In the genomic region with DNA sequence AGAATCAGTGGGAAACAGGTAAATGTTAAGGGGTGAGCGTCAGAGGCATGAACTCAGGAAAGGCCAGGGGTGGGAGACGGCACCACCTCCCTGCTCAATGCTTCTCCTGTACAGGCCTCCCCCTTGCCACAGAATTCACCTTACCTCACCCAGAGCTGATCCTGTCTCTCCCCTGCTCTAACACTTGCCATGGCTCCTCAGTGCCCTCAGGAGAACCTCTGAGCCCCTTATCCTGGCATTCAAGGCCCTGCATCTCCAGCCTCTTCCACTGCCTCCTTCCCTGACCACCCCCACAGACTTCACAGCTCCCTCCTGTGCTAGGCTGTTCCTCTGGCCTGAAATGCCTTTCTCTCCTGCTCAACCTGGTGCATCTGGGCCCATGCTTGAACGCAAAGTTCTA, we compare ENCODE assay signal across 22 cellular contexts. TPM values are rescaled to one million over a fixed set of nuclear protein-coding genes. Genes with fewer than 3 reads are reported as not detected.
DNase-seq lines count a peak whose midpoint lies in the region; ATAC-seq and TF ChIP-seq lines count a peak whose summit lies in the region.
"Had no signal": no experiment of that assay in that cellular context is flagged by ENCODE, and none has a peak within 500 bp of the region (broad histone marks: within the 10 kb centered on the region; RNA-seq: fewer than 3 reads in every experiment).

No MANE protein-coding gene starts in this region.

- H3K4me1 Mint-ChIP-seq in T-helper 17 cell (peaks cover 9% of the 10 kb centered on the region), glutamatergic neuron (ENCODE audit: low read depth, unreplicated experiment) (peaks cover 4% of the 10 kb centered on the region)
- H3K4me1 Mint-ChIP-seq in stimulated activated effector memory CD8-positive, alpha-beta T cell treated with anti-CD3 and anti-CD28 coated beads, Interleukin-12 subunit alpha, Interleukin-12 subunit beta, amount 100 ng/mL, for 72 hours, result no peaks in the 10 kb centered on the region
- H3K4me1 Mint-ChIP-seq in CD4-positive, alpha-beta memory T cell, result no peaks in the 10 kb centered on the region
- H3K4me1 Mint-ChIP-seq: CD14-positive monocyte had no signal

- no peaks in the 10 kb centered on the region for H3K27me3 ChIP-seq in CD4-positive, alpha-beta memory T cell (ENCODE audit: insufficient read depth, low read length)
- H3K27me3 ChIP-seq: BE2C; BLaER1 treated with 17β-estradiol and CSF1 and Interleukin-3, amounts not matched to agents 10 nM and 100 nM had no signal

- no peak for TF ChIP-seq CTCF in HEK293 (tag by site-specific recombination; IDR thresholded peaks at IDR 0.05)
- no peak for TF ChIP-seq CTCF in glutamatergic neuron (IDR thresholded peaks at IDR 0.05; ENCODE audit: partially characterized antibody, unreplicated experiment)

- H3K9me3 Mint-ChIP-seq in glutamatergic neuron (ENCODE audit: unreplicated experiment), result peaks cover 4% of the 10 kb centered on the region
- H3K9me3 Mint-ChIP-seq in stimulated activated effector memory CD8-positive, alpha-beta T cell treated with anti-CD3 and anti-CD28 coated beads, Interleukin-12 subunit alpha, Interleukin-12 subunit beta, amount 100 ng/mL, for 72 hours, result no peaks in the 10 kb centered on the region
- peaks cover 0 to 2% (median 0%) of the 10 kb centered on the region in 8 donors for H3K9me3 Mint-ChIP-seq in CD4-positive, alpha-beta memory T cell
- H3K9me3 Mint-ChIP-seq: CD14-positive monocyte; CD4-positive, alpha-beta T cell had no signal

- H3K27me3 Mint-ChIP-seq in T-helper 17 cell (peaks cover 30% of the 10 kb centered on the region), glutamatergic neuron (ENCODE audit: unreplicated experiment) (peaks cover 2% of the 10 kb centered on the region)
- peaks cover 1 to 15% of the 10 kb centered on the region in 2 donors for H3K27me3 Mint-ChIP-seq in CD4-positive, alpha-beta memory T cell
- H3K27me3 Mint-ChIP-seq: CD4-positive, alpha-beta T cell had no signal

- no peaks in the 10 kb centered on the region for H3K4me1 ChIP-seq in HEK293 (ENCODE audit: control insufficient read depth, insufficient read depth, low read length)
- no peaks in the 10 kb centered on the region for H3K4me1 ChIP-seq in CD4-positive, alpha-beta memory T cell (ENCODE audit: insufficient read depth, low read length)
- H3K4me1 ChIP-seq: A549, BE2C, HAP-1 had no signal

- no peaks in the 10 kb centered on the region for H3K36me3 ChIP-seq in HEK293 (ENCODE audit: control insufficient read depth in 2 of 2, insufficient read depth in 1 of 2, low read length in 2 of 2)
- no peaks in the 10 kb centered on the region for H3K36me3 ChIP-seq in CD4-positive, alpha-beta memory T cell (ENCODE audit: insufficient read depth, low read length)
- H3K36me3 ChIP-seq: BE2C; BLaER1 treated with 17β-estradiol and CSF1 and Interleukin-3, amounts not matched to agents 10 nM and 100 nM; HAP-1 had no signal

- no peak overlapping the region for H3K27ac ChIP-seq in HEK293 (ENCODE audit: extremely low read depth, low read depth, low read length)
- no peak overlapping the region for H3K27ac ChIP-seq in CD4-positive, alpha-beta memory T cell (ENCODE audit: low read depth, low read length)
- H3K27ac ChIP-seq: A549; BLaER1 treated with 17β-estradiol and CSF1 and Interleukin-3, amounts not matched to agents 10 nM and 100 nM had no signal

- CTCF ChIA-PET in HEK293 (lab: Yijun Ruan, JAX), result no interaction called here
- CTCF ChIA-PET in CD4-positive, alpha-beta memory T cell (lab: Charles Lee; ENCODE audit: partially characterized antibody), result no interaction called here

- no peak overlapping the region for H3K4me3 ChIP-seq in HEK293 (ENCODE audit: low read depth, low read length)
- H3K4me3 ChIP-seq in CD4-positive, alpha-beta memory T cell (ENCODE audit: low read length in 2 of 2), result no peak overlapping the region
- H3K4me3 ChIP-seq: A549; BLaER1 treated with 17β-estradiol and CSF1 and Interleukin-3, amounts not matched to agents 10 nM and 100 nM; GM12878; HAP-1 had no signal

- H3K27ac Mint-ChIP-seq in T-helper 17 cell (peak overlapping the region; percentile 69), glutamatergic neuron (ENCODE audit: unreplicated experiment) (peak overlapping the region; percentile 73)
- peak overlapping the region; percentile 21 for H3K27ac Mint-ChIP-seq in stimulated activated effector memory CD8-positive, alpha-beta T cell treated with anti-CD3 and anti-CD28 coated beads, Interleukin-12 subunit alpha, Interleukin-12 subunit beta, amount 100 ng/mL, for 72 hours
- peak overlapping the region in 2 of 7 donors; percentile 36 to 73 for H3K27ac Mint-ChIP-seq in CD4-positive, alpha-beta memory T cell
- H3K27ac Mint-ChIP-seq: CD4-positive, alpha-beta T cell had no signal

- H3K9me3 ChIP-seq in HEK293 (ENCODE audit: control insufficient read depth, insufficient read depth, low read depth, low read length) (no peaks in the 10 kb centered on the region), T-helper 17 cell (ENCODE audit: control insufficient read depth, low read length, poor library complexity, severe bottlenecking) (no peaks in the 10 kb centered on the region)
- no peaks in the 10 kb centered on the region for H3K9me3 ChIP-seq in CD4-positive, alpha-beta memory T cell (ENCODE audit: control insufficient read depth in 1 of 2, low read length in 2 of 2)
- H3K9me3 ChIP-seq: A549; BE2C; BLaER1 treated with 17β-estradiol and CSF1 and Interleukin-3, amounts not matched to agents 10 nM and 100 nM; HAP-1 had no signal

- DNase-seq in T-helper 17 cell (no peak), glutamatergic neuron (no peak), DMS79 treated with DMSO at 0.1 percent for 48 hours (lab: John Stamatoyannopoulos, UW) (no peak)
- DNase-seq in stimulated activated effector memory CD8-positive, alpha-beta T cell treated with anti-CD3 and anti-CD28 coated beads, Interleukin-12 subunit alpha, Interleukin-12 subunit beta, amount 100 ng/mL, for 72 hours (ENCODE audit: low spot score in 2 of 2), result no peak
- no peak for DNase-seq in activated T-cell treated with anti-CD3 and anti-CD28 coated beads, Interleukin-2, amount 50 U/mL, for 48 hours
- DNase-seq in CD4-positive, alpha-beta memory T cell, result no peak
- DNase-seq: 8988T; ACHN; AML-193; BE2C; CD4-positive, alpha-beta T cell; COR-L47; DMS153; EL; GDM1; GOT3 had no signal

- H3K4me3 Mint-ChIP-seq in T-helper 17 cell (no peak overlapping the region), glutamatergic neuron (ENCODE audit: unreplicated experiment) (no peak overlapping the region)
- H3K4me3 Mint-ChIP-seq in stimulated activated effector memory CD8-positive, alpha-beta T cell treated with anti-CD3 and anti-CD28 coated beads, Interleukin-12 subunit alpha, Interleukin-12 subunit beta, amount 100 ng/mL, for 72 hours, result no peak overlapping the region
- no peak overlapping the region for H3K4me3 Mint-ChIP-seq in CD4-positive, alpha-beta memory T cell
- H3K4me3 Mint-ChIP-seq: CD14-positive monocyte; CD4-positive, alpha-beta T cell had no signal

- intact Hi-C loops in CD4-positive, alpha-beta memory T cell (cut with micrococcal nuclease), result no loop called here

- no peak for ATAC-seq in T-helper 17 cell
- peak; percentile 26 for ATAC-seq in stimulated activated effector memory CD8-positive, alpha-beta T cell treated with anti-CD3 and anti-CD28 coated beads, Interleukin-12 subunit alpha, Interleukin-12 subunit beta, amount 100 ng/mL, for 72 hours
- ATAC-seq: GM12878 had no signal

- H3K36me3 Mint-ChIP-seq in T-helper 17 cell (ENCODE audit: low read depth) (no peaks in the 10 kb centered on the region), glutamatergic neuron (ENCODE audit: unreplicated experiment) (no peaks in the 10 kb centered on the region)
- H3K36me3 Mint-ChIP-seq in stimulated activated effector memory CD8-positive, alpha-beta T cell treated with anti-CD3 and anti-CD28 coated beads, Interleukin-12 subunit alpha, Interleukin-12 subunit beta, amount 100 ng/mL, for 72 hours, result no peaks in the 10 kb centered on the region
- no peaks in the 10 kb centered on the region for H3K36me3 Mint-ChIP-seq in CD4-positive, alpha-beta memory T cell
- H3K36me3 Mint-ChIP-seq: CD14-positive monocyte had no signal

- POLR2A ChIA-PET in HEK293 (lab: Yijun Ruan, JAX), result no interaction called here
- POLR2A ChIA-PET in CD4-positive, alpha-beta memory T cell (lab: Charles Lee; ENCODE audit: partially characterized antibody), result no interaction called here

TF ChIP-seq in HEK293, 187 proteins besides CTCF, POLR2A, EP300 and RAD21:
- TF ChIP-seq ZNF16 (tag by site-specific recombination; IDR thresholded peaks at IDR 0.05; ENCODE audit: low read depth), result peak; percentile 51; the same call in 1 of the 2 replicates
- no peak for TF ChIP-seq ZNF426 (tag by site-specific recombination; IDR thresholded peaks at IDR 0.05)
- no peak for TF ChIP-seq GLIS1 (tag by site-specific recombination; IDR thresholded peaks at IDR 0.05)
- TF ChIP-seq GLI4 (tag by site-specific recombination; IDR thresholded peaks at IDR 0.05), result 0 out of 2 replicates have a peak, but pooled peaks have one; percentile 62

RNA-seq across cellular contexts. Expression of a gene that starts 33.9 kb away (rescaled TPM):
- total RNA-seq in T-helper 17 cell (not detected), glutamatergic neuron (ENCODE audit: unreplicated experiment) (not detected)
- not detected for total RNA-seq in CD4-positive, alpha-beta memory T cell
- polyA plus RNA-seq in CD4-positive, alpha-beta memory T cell, result not detected
- total RNA-seq: CD4-positive, alpha-beta T cell had no signal
- polyA plus RNA-seq: CD14-positive monocyte, GM12878 had no signal
